ENCODE assay signal across 28 cellular contexts in the genomic region with DNA sequence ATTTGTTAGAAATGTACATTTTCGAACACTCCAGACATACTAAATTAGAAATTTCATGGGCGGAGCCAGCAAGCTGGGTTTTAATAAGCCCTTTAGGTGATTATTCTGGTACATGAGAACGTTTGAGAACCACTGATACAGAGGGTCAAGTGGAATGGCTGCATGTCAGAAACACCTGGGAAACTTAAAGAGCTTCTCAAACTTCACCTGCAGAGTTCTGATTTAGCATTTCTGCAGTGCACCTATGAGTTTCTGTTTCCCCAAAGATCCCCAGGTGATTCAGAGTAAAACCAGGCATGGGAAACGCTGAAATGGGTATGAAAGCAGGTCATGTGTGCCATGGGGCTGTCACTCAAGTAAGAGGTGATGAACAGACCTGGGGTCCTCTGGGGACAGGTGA.
"Had no signal": no experiment of that assay in that cellular context is flagged by ENCODE, and none has a peak within 500 bp of the region (broad histone marks: within the 10 kb centered on the region; RNA-seq: fewer than 3 reads in every experiment).

No MANE protein-coding gene starts in this region.

- DNase-seq: hypothalamus; immature natural killer cell; kidney; left colon; left ventricle myocardium inferior; mesendoderm; naive B cell; natural killer cell; nephron progenitor cell; occipital lobe; right lobe of liver; stimulated activated CD4-positive, alpha-beta T cell treated with anti-CD3 and anti-CD28 coated beads, Interleukin-12 subunit alpha, Interleukin-12 subunit beta, amount 100 ng/mL, for 4 hours; stimulated activated CD4-positive, alpha-beta T cell treated with anti-CD3 and anti-CD28 coated beads, Interleukin-15, amount 100 ng/mL, for 24 hours; stimulated activated CD4-positive, alpha-beta T cell treated with anti-CD3 and anti-CD28 coated beads, Interleukin-2, amount 100 ng/mL, for 24 hours; stimulated activated CD4-positive, alpha-beta T cell treated with anti-CD3 and anti-CD28 coated beads, Interleukin-4, amount 100 ng/mL, for 1 hour; stimulated activated naive B cell treated with anti-CD40 and anti-IgM and Interleukin-4, amounts not matched to agents 10 μg/mL and 1 μg/mL and 100 μg/mL, for 72 hours; stimulated activated naive CD8-positive, alpha-beta T cell treated with anti-CD3 and anti-CD28 coated beads, Interleukin-15, Interleukin-2, amounts not matched to agents 100 U/mL and 50 U/mL, for 24 hours; stomach; testis; thyroid gland; transverse colon; upper lobe of left lung had no signal

- H3K36me3 ChIP-seq: left ventricle myocardium inferior, neural progenitor cell, neutrophil, right atrium auricular region, right lobe of liver, stomach, thyroid gland, transverse colon, upper lobe of left lung, vagina had no signal

- H3K4me1 ChIP-seq: left ventricle myocardium inferior, right atrium auricular region, right lobe of liver, stomach, testis, thyroid gland, transverse colon, upper lobe of left lung, vagina had no signal

- H3K9me3 ChIP-seq: neutrophil, right lobe of liver, stomach, testis, thyroid gland, transverse colon, upper lobe of left lung, vagina had no signal

- H2AFZ ChIP-seq: neural progenitor cell had no signal

- H3K4me2 ChIP-seq: neural progenitor cell had no signal

- FAIRE-seq: islet of Langerhans, kidney had no signal

- H3K9ac ChIP-seq: neural progenitor cell had no signal

- H3K27ac ChIP-seq: left ventricle myocardium inferior, neural progenitor cell, neutrophil, right atrium auricular region, right lobe of liver, stomach, testis, thyroid gland, transverse colon, upper lobe of left lung, vagina had no signal

- ATAC-seq: left colon; natural killer cell; right lobe of liver; stimulated activated naive CD8-positive, alpha-beta T cell treated with anti-CD3 and anti-CD28 coated beads, Interleukin-15, Interleukin-2, amounts not matched to agents 100 U/mL and 50 U/mL, for 24 hours had no signal

- H3K4me3 ChIP-seq: left ventricle myocardium inferior, lung, neural progenitor cell, right atrium auricular region, right lobe of liver, stomach, testis, thyroid gland, transverse colon, upper lobe of left lung, vagina had no signal

- H3K27me3 ChIP-seq: neural progenitor cell, right atrium auricular region, right lobe of liver, testis, thyroid gland, upper lobe of left lung, vagina had no signal
